21 cellular contexts compared by ENCODE assay signal in genomic region chr2:207092803-207093202, GRCh38.
A peak's percentile ranks its signal among the peaks of the same experiment; 100 is the strongest.
DNase-seq lines count a peak whose midpoint lies in the region; ATAC-seq and TF ChIP-seq lines count a peak whose summit lies in the region.
"Had no signal": no experiment of that assay in that cellular context is flagged by ENCODE, and none has a peak within 500 bp of the region (broad histone marks: within the 10 kb centered on the region; RNA-seq: fewer than 3 reads in every experiment).

No MANE protein-coding gene starts in this region.

- H2BK5ac ChIP-seq in IMR-90 (ENCODE audit: low read depth, low read length, poor library complexity, severe bottlenecking) = no peak overlapping the region

- H3K23ac ChIP-seq in IMR-90 (ENCODE audit: low read depth, low read length) = no peak overlapping the region

- TF ChIP-seq CTCF in heart right ventricle (IDR thresholded peaks at IDR 0.05) (no peak), right atrium auricular region (IDR thresholded peaks at IDR 0.05) (no peak), IMR-90 (conservative IDR thresholded peaks at IDR 0.05; ENCODE audit: low read depth, low read length) (no peak), fibroblast of pulmonary artery (IDR thresholded peaks at IDR 0.05; ENCODE audit: low read length, missing control alignments) (no peak)

- H3K27me3 ChIP-seq in heart right ventricle = no peaks in the 10 kb centered on the region
- no peaks in the 10 kb centered on the region for H3K27me3 ChIP-seq in right atrium auricular region
- H3K27me3 ChIP-seq in IMR-90 (ENCODE audit: control insufficient read depth, insufficient read depth, low read length) = no peaks in the 10 kb centered on the region
- H3K27me3 ChIP-seq: BLaER1 had no signal

- no peak overlapping the region for H2AK9ac ChIP-seq in IMR-90 (replicated peaks; ENCODE audit: low read depth, low read length, poor library complexity)

- H4K91ac ChIP-seq in IMR-90 (ENCODE audit: insufficient read depth, low read depth, low read length) = no peak overlapping the region

- TF ChIP-seq POLR2A in IMR-90 (IDR thresholded peaks at IDR 0.05; ENCODE audit: low read depth, low read length) = no peak

- no peak overlapping the region for H3K4me3 ChIP-seq in heart right ventricle
- H3K4me3 ChIP-seq in right atrium auricular region = no peak overlapping the region
- no peak overlapping the region for H3K4me3 ChIP-seq in IMR-90 (ENCODE audit: insufficient read depth, low read depth, low read length)
- H3K4me3 ChIP-seq in fibroblast of pulmonary artery (replicated peaks; ENCODE audit: low read depth, low read length) = no peak overlapping the region
- H3K4me3 ChIP-seq: BLaER1 had no signal

- dilution Hi-C loops in IMR-90 (cut with HindIII; ENCODE audit: low sequenced_read_pairs, unreplicated experiment) = no loop called here

- H3K27ac ChIP-seq in heart right ventricle (peak overlapping the region in 9 of 10 donors; percentile 41 to 86 (median 79)), right atrium auricular region (no peak overlapping the region), IMR-90 (ENCODE audit: insufficient read depth, low read length) (no peak overlapping the region)
- H3K27ac ChIP-seq: BLaER1, HL-60 had no signal

- H3K9me1 ChIP-seq in IMR-90 (ENCODE audit: insufficient read depth, low read length) = peaks cover 23% of the 10 kb centered on the region

- ATAC-seq in heart right ventricle (peak in 2 of 8 donors; percentile 47 to 56), IMR-90 (ENCODE audit: low read depth) (no peak), HG03439 (IDR thresholded peaks at IDR 0.05; ENCODE audit: unreplicated experiment) (no peak), HG02870 (IDR thresholded peaks at IDR 0.05; ENCODE audit: unreplicated experiment) (no peak)
- ATAC-seq: CD8-positive, alpha-beta T cell had no signal

- H3K9me3 ChIP-seq in heart right ventricle (peaks cover 0 to 6% (median 0%) of the 10 kb centered on the region in 11 donors), right atrium auricular region (no peaks in the 10 kb centered on the region), IMR-90 (ENCODE audit: control insufficient read depth, insufficient read depth, low read length) (no peaks in the 10 kb centered on the region)
- H3K9me3 ChIP-seq: SK-N-SH had no signal

- H3K36me3 ChIP-seq in heart right ventricle (peaks cover 0 to 11% (median 0%) of the 10 kb centered on the region in 9 donors), right atrium auricular region (peaks cover under 1% of the 10 kb centered on the region), IMR-90 (ENCODE audit: control insufficient read depth, insufficient read depth, low read length) (peaks cover 13% of the 10 kb centered on the region)
- H3K36me3 ChIP-seq: BLaER1 had no signal

- TF ChIP-seq RAD21 in IMR-90 (IDR thresholded peaks at IDR 0.05; ENCODE audit: low read length) = no peak

- no peak overlapping the region for H3K18ac ChIP-seq in IMR-90 (ENCODE audit: low read depth, low read length)

- BruUV-seq in IMR-90 (replicated peaks; lab: Mats Ljungman, UMichigan) = no TSS peak

- peaks cover 33 to 99% (median 93%) of the 10 kb centered on the region in 9 donors for H3K4me1 ChIP-seq in heart right ventricle
- H3K4me1 ChIP-seq in right atrium auricular region = peaks cover 0 to 81% of the 10 kb centered on the region in 2 donors
- H3K4me1 ChIP-seq in IMR-90 (ENCODE audit: control insufficient read depth, insufficient read depth, low read length) = peaks cover 2% of the 10 kb centered on the region; the same call in 1 of the 2 replicates

- H2BK15ac ChIP-seq in IMR-90 (ENCODE audit: low read depth, low read length) = no peak overlapping the region

- intact Hi-C loops in heart right ventricle (cut with DNase I) = loop anchor here in 6 of 10 donors (5.0 to 10.0 kb wide), 4 partner anchors 39 to 72 kb away; partner anchors contain the start of gene KLF7 (in 1 of the 6)
- intact Hi-C loops in IMR-90 (cut with micrococcal nuclease) = no loop called here

- no peak overlapping the region for H4K5ac ChIP-seq in IMR-90 (ENCODE audit: low read depth, low read length)

- H2BK120ac ChIP-seq in IMR-90 (ENCODE audit: low read depth, low read length) = no peak overlapping the region

- no peak overlapping the region for H2BK20ac ChIP-seq in IMR-90 (ENCODE audit: low read depth, low read length)

- H3K79me1 ChIP-seq in IMR-90 (ENCODE audit: low read depth in 1 of 2, low read length in 2 of 2) = peaks cover 45 to 75% of the 10 kb centered on the region in 2 experiments

- H2AK5ac ChIP-seq in IMR-90 (ENCODE audit: low read depth, low read length) = no peak overlapping the region

- no peak overlapping the region for H4K8ac ChIP-seq in IMR-90 (ENCODE audit: low read depth in 2 of 2, low read length in 2 of 2)

- H3K56ac ChIP-seq in IMR-90 (ENCODE audit: extremely low read depth, insufficient read depth, low read length) = no peak overlapping the region

- no peak overlapping the region for H3K9ac ChIP-seq in IMR-90 (ENCODE audit: low read depth, low read length)
- H3K9ac ChIP-seq: BLaER1, SK-N-SH had no signal

- CTCF ChIA-PET in IMR-90 (lab: Yijun Ruan, JAX) = no interaction called here

- H2AFZ ChIP-seq in IMR-90 (replicated peaks; ENCODE audit: low read length, poor library complexity) = no peak overlapping the region

- in situ Hi-C loops in IMR-90 (cut with MboI; ENCODE audit: low sequenced_read_pairs) = no loop called here

- no peak overlapping the region for H3K14ac ChIP-seq in IMR-90 (replicated peaks; ENCODE audit: low read depth, low read length)

- POLR2A ChIA-PET in IMR-90 (lab: Charles Lee; ENCODE audit: unreplicated experiment) = no interaction called here

- H4K20me1 ChIP-seq in IMR-90 (ENCODE audit: insufficient read depth, low read length) = peaks cover 78% of the 10 kb centered on the region
- H4K20me1 ChIP-seq: BLaER1 had no signal

- H3K4me2 ChIP-seq in IMR-90 (ENCODE audit: low read depth, low read length) = no peak overlapping the region
- H3K4me2 ChIP-seq: BLaER1, SK-N-SH had no signal

- DNase-seq in heart right ventricle (no peak), right atrium auricular region (ENCODE audit: low spot score) (no peak), IMR-90 (no peak), fibroblast of pulmonary artery (ENCODE audit: low read depth) (peak; percentile 38), GF-D8 (lab: John Stamatoyannopoulos, UW) (no peak)
- DNase-seq: Calu3; CD8-positive, alpha-beta T cell; HFFc6; KBM-7; NCI-H1417 treated with DMSO at 0.1 percent for 48 hours; NCI-H187 treated with DMSO at 0.1 percent for 48 hours; NCI-H226; NCI-H524; NCI-H82; OCI-M1; SHP77 treated with DMSO at 0.1 percent for 48 hours; SK-N-SH had no signal

- no peak overlapping the region for H3K4ac ChIP-seq in IMR-90 (ENCODE audit: low read depth, low read length)

TF ChIP-seq in IMR-90, 13 proteins besides CTCF, POLR2A, EP300 and RAD21:
- TF ChIP-seq CEBPB (IDR thresholded peaks at IDR 0.05; ENCODE audit: low read depth, low read length) (peak; percentile 59), RFX5 (IDR thresholded peaks at IDR 0.05; ENCODE audit: low read depth, low read length) (no peak)

Comparison
In these comparisons a context has a peak if more than half of its experiments do, and no peak if none do; other contexts are left out.
1. H3K27ac ChIP-seq: peak in heart right ventricle (9 of 10); none in right atrium auricular region (0 of 2) and IMR-90 (single experiment).